Comparison of ENCODE assay signal across 9 cellular contexts in the genomic region with DNA sequence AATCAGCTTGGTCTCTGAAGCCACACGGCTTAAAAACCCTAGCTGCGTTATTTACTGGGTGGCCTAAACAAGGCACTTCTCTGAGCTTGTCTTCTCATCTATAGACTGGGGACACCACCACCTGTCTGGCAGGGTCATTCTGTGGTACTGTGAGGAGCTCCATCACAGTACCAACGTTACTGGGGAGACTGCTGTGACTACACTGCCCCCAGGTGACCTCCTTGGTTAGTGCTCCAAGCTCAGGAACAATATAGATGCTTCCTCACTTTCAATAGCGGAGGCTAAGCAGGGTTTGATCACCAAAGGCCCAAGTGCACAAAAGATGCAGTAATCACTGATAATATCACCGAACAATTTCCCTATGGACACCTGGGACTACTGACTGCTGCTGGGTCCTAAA. TPM values are rescaled to one million over a fixed set of nuclear protein-coding genes. Genes with fewer than 3 reads are reported as not detected.
DNase-seq lines count a peak whose midpoint lies in the region; ATAC-seq, FAIRE-seq and TF ChIP-seq lines count a peak whose summit lies in the region.
"Had no signal": no experiment of that assay in that cellular context is flagged by ENCODE, and none has a peak within 500 bp of the region (broad histone marks: within the 10 kb centered on the region; RNA-seq: fewer than 3 reads in every experiment).

No MANE protein-coding gene starts in this region.

- no peak overlapping the region for H2BK5ac ChIP-seq in H1 (ENCODE audit: low read depth, low read length)

- no peaks in the 10 kb centered on the region for H3K27me3 Mint-ChIP-seq in naive B cell

- H3K4me1 ChIP-seq in Loucy (ENCODE audit: insufficient read depth, low read length, poor library complexity, severe bottlenecking) (peaks cover 25% of the 10 kb centered on the region), H1 (replicated peaks in 1 of 4; ENCODE audit: control insufficient read depth in 3 of 4, insufficient read depth in 4 of 4, low read length in 3 of 4) (no peaks in the 10 kb centered on the region)

- no peak overlapping the region for H2AK5ac ChIP-seq in H1 (ENCODE audit: low read depth, low read length)

- TF ChIP-seq RAD21 in H1 (IDR thresholded peaks at IDR 0.05 in 1 of 2, conservative IDR thresholded peaks at IDR 0.05 in 1 of 2; ENCODE audit: low read depth in 2 of 2, low read length in 2 of 2) = peak; percentile 92 to 93

- H3K23ac ChIP-seq in H1 (ENCODE audit: insufficient read length) = no peak overlapping the region

- H4K91ac ChIP-seq in H1 (replicated peaks; ENCODE audit: insufficient read length, low read length) = no peak overlapping the region

- H4K8ac ChIP-seq in H1 (ENCODE audit: extremely low read depth, insufficient read depth, low read length) = no peak overlapping the region

- peaks cover 10% of the 10 kb centered on the region for H3K36me3 ChIP-seq in GM06990 (ENCODE audit: control insufficient read depth, insufficient read depth, low read length)
- H3K36me3 ChIP-seq in Loucy (ENCODE audit: insufficient read depth, low read length) = no peaks in the 10 kb centered on the region
- peaks cover 0 to 15% (median 4%) of the 10 kb centered on the region in 4 experiments; a peak in 4 of 8 replicates for H3K36me3 ChIP-seq in H1 (ENCODE audit: control insufficient read depth in 2 of 4, insufficient read depth in 4 of 4, low read length in 3 of 4)

- ATAC-seq in naive B cell (ENCODE audit: low read depth in 2 of 2) (peak; percentile 30 to 53), GM21717 (IDR thresholded peaks at IDR 0.05; ENCODE audit: unreplicated experiment) (no peak)

- TF ChIP-seq CTCF in AG04450 (IDR thresholded peaks at IDR 0.05; ENCODE audit: low read depth, low read length) (peak; percentile 80), GM06990 (IDR thresholded peaks at IDR 0.05; ENCODE audit: insufficient read depth, low read length, poor library complexity, severe bottlenecking) (peak; percentile 53), Loucy (conservative IDR thresholded peaks at IDR 0.05; ENCODE audit: low read length) (peak; percentile 95), H1 (IDR thresholded peaks at IDR 0.05; ENCODE audit: control extremely low read depth in 1 of 3, insufficient read depth in 1 of 3, low read depth in 1 of 3, low read length in 3 of 3) (peak; percentile 54 to 85 (median 84))

- H3F3A ChIP-seq in Loucy (ENCODE audit: low read depth) = no peaks in the 10 kb centered on the region

- H2BK15ac ChIP-seq in H1 (ENCODE audit: low read length) = no peak overlapping the region

- no peak overlapping the region for H3K18ac ChIP-seq in H1 (ENCODE audit: extremely low read depth, low read length)

- no peak overlapping the region for H3K4me3 Mint-ChIP-seq in naive B cell

- H3K4me2 ChIP-seq in Loucy (ENCODE audit: low read depth, low read length, poor library complexity, severe bottlenecking) (no peak overlapping the region), H1 (ENCODE audit: insufficient read depth in 1 of 2, low read depth in 2 of 2, low read length in 2 of 2) (no peak overlapping the region)

- no peaks in the 10 kb centered on the region; the same call in 1 of the 2 replicates for H3K79me1 ChIP-seq in H1 (ENCODE audit: low read depth, low read length)

- H2BK120ac ChIP-seq in H1 (replicated peaks; ENCODE audit: low read depth, low read length) = no peak overlapping the region

- no peaks in the 10 kb centered on the region for H3K79me2 ChIP-seq in Loucy (ENCODE audit: insufficient read depth, low read length)
- no peaks in the 10 kb centered on the region for H3K79me2 ChIP-seq in H1 (ENCODE audit: control insufficient read depth in 1 of 2, insufficient read depth in 2 of 2, low read length in 2 of 2)

- H3K27me3 ChIP-seq in AG04450 (ENCODE audit: control insufficient read depth, insufficient read depth, low read length) (no peaks in the 10 kb centered on the region), GM06990 (replicated peaks; ENCODE audit: control insufficient read depth, insufficient read depth, low read length) (no peaks in the 10 kb centered on the region), Loucy (ENCODE audit: insufficient read depth, low read length, poor library complexity, severe bottlenecking) (no peaks in the 10 kb centered on the region), H1 (replicated peaks in 1 of 4; ENCODE audit: control insufficient read depth in 3 of 4, extremely low read depth in 1 of 4, insufficient read depth in 3 of 4, low read length in 3 of 4) (no peaks in the 10 kb centered on the region)

- H3K27ac Mint-ChIP-seq in naive B cell = peak overlapping the region in 2 of 6 donors; percentile 10 to 28

- WGBS in H1 (ENCODE audit: extremely low coverage in 1 of 2, insufficient coverage in 1 of 2, insufficient read length in 1 of 2, insufficient replicate concordance in 2 of 2, low coverage in 1 of 2, low lambda C conversion rate in 2 of 2, missing lambda C conversion rate in 1 of 2), 2 experiments = 65% methylated on average over 5 of the region's 5 CpGs; no CpG with 5 or more reads in 1 of the 2 experiments

- H3K9me2 ChIP-seq in Loucy (replicated peaks; ENCODE audit: low read depth, low read length) = no peaks in the 10 kb centered on the region

- FAIRE-seq in H1 (lab: Jason Lieb, UNC) = no peak
- FAIRE-seq: endometrium had no signal

- H3K9ac ChIP-seq in Loucy (ENCODE audit: low read depth, low read length, poor library complexity, severe bottlenecking) = no peak overlapping the region
- no peak overlapping the region for H3K9ac ChIP-seq in H1 (replicated peaks in 1 of 4; ENCODE audit: extremely low read depth in 1 of 4, low read depth in 3 of 4, low read length in 3 of 4)

- H4K20me1 ChIP-seq in Loucy (ENCODE audit: insufficient read depth, low read length, poor library complexity, severe bottlenecking) (no peaks in the 10 kb centered on the region), H1 (replicated peaks in 1 of 2; ENCODE audit: control insufficient read depth in 1 of 2, insufficient read depth in 2 of 2, low read length in 2 of 2) (peaks cover 0 to 7% of the 10 kb centered on the region in 2 experiments)

- no peak overlapping the region for H3K4ac ChIP-seq in H1 (replicated peaks; ENCODE audit: insufficient read length, low read depth, low read length)

- POLR2A ChIA-PET in AG04450 (lab: Yijun Ruan, JAX) = interaction anchor here (1.1 kb wide), 2 partner anchors 15 to 57 kb away, joined by 5 to 6 read pairs; no protein-coding TSS in a partner anchor
- POLR2A ChIA-PET in H1 (lab: Charles Lee; ENCODE audit: partially characterized antibody) = interaction anchor here (0.6 to 3.5 kb wide), 9 partner anchors 10 to 113 kb away, joined by 3 to 18 read pairs (median 5); partner anchors contain the start of gene PRPF19

- H3K23me2 ChIP-seq in H1 (ENCODE audit: low read depth, low read length) = no peaks in the 10 kb centered on the region

- H3K4me3 ChIP-seq in AG04450 (ENCODE audit: low read depth, low read length) (no peak overlapping the region), GM06990 (replicated peaks; ENCODE audit: low read depth, low read length) (no peak overlapping the region), Loucy (ENCODE audit: low read length, poor library complexity, severe bottlenecking) (no peak overlapping the region), H1 (ENCODE audit: extremely low read depth in 1 of 4, insufficient read depth in 2 of 4, low read depth in 3 of 4, low read length in 4 of 4) (no peak overlapping the region)

- H3K36me3 Mint-ChIP-seq in naive B cell = peaks cover 0 to 13% of the 10 kb centered on the region in 2 donors

- DNase-seq in AG04450 (ENCODE audit: low read depth, low spot score) (no peak), GM06990 (ENCODE audit: extremely low read depth, insufficient read length) (no peak), SKM-1 treated with dmso at 0.1 percent for 144 hours (lab: John Stamatoyannopoulos, UW; ENCODE audit: unreplicated experiment) (peak; percentile 47), H1 (ENCODE audit: low read depth in 1 of 2, low spot score in 2 of 2) (peak in 1 of 2 experiments; percentile 60), naive B cell (no peak), NCI-H226 (no peak)

- H2BK12ac ChIP-seq in H1 (ENCODE audit: low read depth, low read length) = no peak overlapping the region

- H3K14ac ChIP-seq in H1 (ENCODE audit: insufficient read length) = no peak overlapping the region

- CTCF ChIA-PET in AG04450 (lab: Charles Lee) (interaction anchor here (0.6 to 5.9 kb wide), 30 partner anchors 10 to 299 kb away, joined by 3 to 295 read pairs (median 5); partner anchors contain the start of genes CCDC86 and TMEM109), H1 (lab: Charles Lee; ENCODE audit: partially characterized antibody) (interaction anchor here (0.7 to 23.0 kb wide), 39 partner anchors 11 to 307 kb away, joined by 3 to 522 read pairs (median 5); partner anchors contain the start of genes MS4A10, PRPF19, TMEM109 and ZP1)

- H3K9me3 Mint-ChIP-seq in naive B cell = no peaks in the 10 kb centered on the region

- no peak for TF ChIP-seq EP300 in H1 (IDR thresholded peaks at IDR 0.05; ENCODE audit: borderline replicate concordance in 1 of 2, low read depth in 2 of 2, low read length in 2 of 2)

- TF ChIP-seq POLR2A in H1 (IDR thresholded peaks at IDR 0.05; ENCODE audit: control extremely low read depth in 1 of 2, low read depth in 2 of 2, low read length in 2 of 2) = no peak

- H3K9me3 ChIP-seq in AG04450 (ENCODE audit: control insufficient read depth, insufficient read depth, low read length) (no peaks in the 10 kb centered on the region), Loucy (ENCODE audit: insufficient read depth, low read depth, low read length) (no peaks in the 10 kb centered on the region), H1 (ENCODE audit: insufficient read depth in 2 of 2, low read depth in 1 of 2, low read length in 1 of 2) (no peaks in the 10 kb centered on the region)

- H3K27ac ChIP-seq in AG04450 (ENCODE audit: low read depth, low read length) (no peak overlapping the region), H1 (ENCODE audit: low read depth, low read length) (no peak overlapping the region)

- H2BK20ac ChIP-seq in H1 (ENCODE audit: low read length) = no peak overlapping the region

- no peak overlapping the region for H3K56ac ChIP-seq in H1 (replicated peaks; ENCODE audit: insufficient read length, low read depth, low read length)

- H4K5ac ChIP-seq in H1 (ENCODE audit: insufficient read length, low read depth, low read length) = no peak overlapping the region

- H3K4me1 Mint-ChIP-seq in naive B cell = peaks cover 0 to 7% (median 4%) of the 10 kb centered on the region in 3 donors

- H2AFZ ChIP-seq in Loucy (ENCODE audit: low read length) = no peak overlapping the region
- H2AFZ ChIP-seq in H1 (ENCODE audit: low read length) = no peak overlapping the region

RNA-seq across cellular contexts. Expression of gene PRPF19, which starts 18.9 kb away (rescaled TPM):
- polyA plus RNA-seq in AG04450 (2011; rRNA removed) = 25.1 and 33.6 TPM in 2 replicates
- 24.1 and 37.6 TPM in 2 replicates for polyA minus RNA-seq in AG04450 (2011; rRNA and poly(A)+ RNA removed)
- total RNA-seq in H1 (2021; fragmentation: NEBNext Ultra II Directional; extraction: Animal tissue kit (Norgen Biotek cat#: 25700)) = 140 and 141 TPM in 2 replicates
- 107 and 176 TPM in 2 replicates for polyA plus RNA-seq in H1 (2011; rRNA removed)
- polyA plus RNA-seq in H1 (2011; cell fraction: cytosol; rRNA removed) = 94.9 TPM
- 102 TPM for polyA plus RNA-seq in H1 (2011; cell fraction: nucleus; rRNA removed)
- 108 to 174 TPM (median 157 TPM) in 4 replicates for polyA plus RNA-seq in H1 (2012, experiment 1 of 2)
- polyA plus RNA-seq in H1 (2012, experiment 2 of 2) = 112 TPM
- 81.8 TPM for polyA plus RNA-seq in H1 (2013, experiment 1 of 2)
- 81.3 TPM for polyA plus RNA-seq in H1 (2013, experiment 2 of 2)
- polyA minus RNA-seq in H1 (2011; rRNA and poly(A)+ RNA removed) = 50.2 and 71.6 TPM in 2 replicates
- 50.9 TPM for polyA minus RNA-seq in H1 (2011; cell fraction: cytosol; rRNA and poly(A)+ RNA removed)
- 63.9 TPM for polyA minus RNA-seq in H1 (2011; cell fraction: nucleus; rRNA and poly(A)+ RNA removed)
- 10 to 100 TPM in 5 of 6 donors, 1 to 10 TPM in 1; 5.6 to 19.3 (median 15.6) TPM for polyA plus RNA-seq in naive B cell (ENCODE audit: low read depth in 6 of 6)

RNA-seq across cellular contexts. Expression of gene ZP1, which starts 20.2 kb away (rescaled TPM):
- polyA plus RNA-seq in AG04450 (2011; rRNA removed) = 0.48 and 0.65 TPM in 2 replicates
- 0.35 TPM in 1 of 2 replicates, not detected in the other for polyA minus RNA-seq in AG04450 (2011; rRNA and poly(A)+ RNA removed)
- not detected in 2 replicates for total RNA-seq in H1 (2021; fragmentation: NEBNext Ultra II Directional; extraction: Animal tissue kit (Norgen Biotek cat#: 25700))
- polyA plus RNA-seq in H1 (2011; rRNA removed) = 0.16 TPM in 1 of 2 replicates, not detected in the other
- not detected for polyA plus RNA-seq in H1 (2011; cell fraction: cytosol; rRNA removed)
- not detected for polyA plus RNA-seq in H1 (2011; cell fraction: nucleus; rRNA removed)
- polyA plus RNA-seq in H1 (2012, experiment 1 of 2) = not detected in 4 replicates
- polyA plus RNA-seq in H1 (2012, experiment 2 of 2) = not detected
- not detected for polyA plus RNA-seq in H1 (2013, experiment 1 of 2)
- not detected for polyA plus RNA-seq in H1 (2013, experiment 2 of 2)
- polyA minus RNA-seq in H1 (2011; rRNA and poly(A)+ RNA removed) = not detected in 2 replicates
- polyA minus RNA-seq in H1 (2011; cell fraction: cytosol; rRNA and poly(A)+ RNA removed) = not detected
- polyA minus RNA-seq in H1 (2011; cell fraction: nucleus; rRNA and poly(A)+ RNA removed) = not detected
- not detected for polyA plus RNA-seq in naive B cell (ENCODE audit: low read depth in 6 of 6)

RNA-seq across cellular contexts. Expression of gene TMEM109, which starts 26.4 kb away (rescaled TPM):
- polyA plus RNA-seq in AG04450 (2011; rRNA removed) = 36.2 and 44.5 TPM in 2 replicates
- polyA minus RNA-seq in AG04450 (2011; rRNA and poly(A)+ RNA removed) = 23.8 and 24.6 TPM in 2 replicates
- total RNA-seq in H1 (2021; fragmentation: NEBNext Ultra II Directional; extraction: Animal tissue kit (Norgen Biotek cat#: 25700)) = 30.3 and 30.7 TPM in 2 replicates
- polyA plus RNA-seq in H1 (2011; rRNA removed) = 27.3 and 29.9 TPM in 2 replicates
- 18.1 TPM for polyA plus RNA-seq in H1 (2011; cell fraction: cytosol; rRNA removed)
- polyA plus RNA-seq in H1 (2011; cell fraction: nucleus; rRNA removed) = 20.8 TPM
- 18.4 to 34.3 TPM (median 29.4 TPM) in 4 replicates for polyA plus RNA-seq in H1 (2012, experiment 1 of 2)
- 41.0 TPM for polyA plus RNA-seq in H1 (2012, experiment 2 of 2)
- polyA plus RNA-seq in H1 (2013, experiment 1 of 2) = 58.8 TPM
- 66.2 TPM for polyA plus RNA-seq in H1 (2013, experiment 2 of 2)
- 12.3 and 12.4 TPM in 2 replicates for polyA minus RNA-seq in H1 (2011; rRNA and poly(A)+ RNA removed)
- 6.8 TPM for polyA minus RNA-seq in H1 (2011; cell fraction: cytosol; rRNA and poly(A)+ RNA removed)
- polyA minus RNA-seq in H1 (2011; cell fraction: nucleus; rRNA and poly(A)+ RNA removed) = 6.0 TPM
- polyA plus RNA-seq in naive B cell (ENCODE audit: low read depth in 6 of 6) = 100 to 1,000 TPM; 286 to 521 (median 315) TPM

RNA-seq across cellular contexts. Expression of gene PTGDR2, which starts 31.8 kb away (rescaled TPM):
- 0.84 and 0.92 TPM in 2 replicates for polyA plus RNA-seq in AG04450 (2011; rRNA removed)
- polyA minus RNA-seq in AG04450 (2011; rRNA and poly(A)+ RNA removed) = 0.74 and 0.92 TPM in 2 replicates
- total RNA-seq in H1 (2021; fragmentation: NEBNext Ultra II Directional; extraction: Animal tissue kit (Norgen Biotek cat#: 25700)) = 0.11 TPM in 1 of 2 replicates, not detected in the other
- 0.20 and 0.25 TPM in 2 replicates for polyA plus RNA-seq in H1 (2011; rRNA removed)
- polyA plus RNA-seq in H1 (2011; cell fraction: cytosol; rRNA removed) = 0.08 TPM
- polyA plus RNA-seq in H1 (2011; cell fraction: nucleus; rRNA removed) = 0.51 TPM
- polyA plus RNA-seq in H1 (2012, experiment 1 of 2) = 0.09 to 0.24 TPM (median 0.21 TPM) in 3 of 4 replicates, not detected in the other
- polyA plus RNA-seq in H1 (2012, experiment 2 of 2) = 0.05 TPM
- 0.06 TPM for polyA plus RNA-seq in H1 (2013, experiment 1 of 2)
- polyA plus RNA-seq in H1 (2013, experiment 2 of 2) = 0.11 TPM
- 0.10 TPM in 1 of 2 replicates, not detected in the other for polyA minus RNA-seq in H1 (2011; rRNA and poly(A)+ RNA removed)
- not detected for polyA minus RNA-seq in H1 (2011; cell fraction: cytosol; rRNA and poly(A)+ RNA removed)
- not detected for polyA minus RNA-seq in H1 (2011; cell fraction: nucleus; rRNA and poly(A)+ RNA removed)
- polyA plus RNA-seq in naive B cell (ENCODE audit: low read depth in 6 of 6) = not detected

RNA-seq across cellular contexts. Expression of gene TMEM132A, which starts 36.7 kb away (rescaled TPM):
- polyA plus RNA-seq in AG04450 (2011; rRNA removed) = 25.9 and 36.0 TPM in 2 replicates
- polyA minus RNA-seq in AG04450 (2011; rRNA and poly(A)+ RNA removed) = 18.9 and 24.2 TPM in 2 replicates
- total RNA-seq in H1 (2021; fragmentation: NEBNext Ultra II Directional; extraction: Animal tissue kit (Norgen Biotek cat#: 25700)) = 97.9 and 98.2 TPM in 2 replicates
- polyA plus RNA-seq in H1 (2011; rRNA removed) = 46.6 and 69.0 TPM in 2 replicates
- 65.5 TPM for polyA plus RNA-seq in H1 (2011; cell fraction: cytosol; rRNA removed)
- 453 TPM for polyA plus RNA-seq in H1 (2011; cell fraction: nucleus; rRNA removed)
- polyA plus RNA-seq in H1 (2012, experiment 1 of 2) = 77.1 to 107 TPM (median 96.0 TPM) in 4 replicates
- polyA plus RNA-seq in H1 (2012, experiment 2 of 2) = 39.7 TPM
- 99.5 TPM for polyA plus RNA-seq in H1 (2013, experiment 1 of 2)
- 89.8 TPM for polyA plus RNA-seq in H1 (2013, experiment 2 of 2)
- 26.2 and 27.0 TPM in 2 replicates for polyA minus RNA-seq in H1 (2011; rRNA and poly(A)+ RNA removed)
- polyA minus RNA-seq in H1 (2011; cell fraction: cytosol; rRNA and poly(A)+ RNA removed) = 53.9 TPM
- polyA minus RNA-seq in H1 (2011; cell fraction: nucleus; rRNA and poly(A)+ RNA removed) = 103 TPM
- polyA plus RNA-seq in naive B cell (ENCODE audit: low read depth in 6 of 6) = 1 to 10 TPM in 1 of 6 donors, under 1 TPM in 3, not detected in 2; 0.23 to 1.2 (median 0.40) TPM
